11 cellular contexts compared by ENCODE assay signal in the genomic region with DNA sequence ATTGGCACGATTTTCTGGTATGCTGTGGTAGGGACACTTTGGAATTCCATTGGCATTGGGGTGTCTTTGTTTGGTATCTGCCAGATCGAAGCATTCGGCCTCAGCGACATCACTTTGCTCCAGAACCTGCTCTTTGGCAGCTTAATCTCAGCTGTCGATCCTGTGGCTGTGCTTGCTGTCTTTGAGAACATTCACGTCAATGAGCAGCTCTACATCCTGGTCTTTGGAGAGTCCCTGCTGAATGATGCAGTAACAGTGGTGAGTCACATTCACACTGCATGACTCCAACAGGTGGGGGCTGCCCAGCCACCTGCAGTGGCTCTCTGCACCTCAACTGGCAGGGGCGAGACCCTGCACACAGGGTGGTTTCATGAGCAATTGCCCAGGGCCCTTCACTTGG. TPM values are rescaled to one million over a fixed set of nuclear protein-coding genes. Genes with fewer than 3 reads are reported as not detected.
DNase-seq lines count a peak whose midpoint lies in the region; ATAC-seq lines count a peak whose summit lies in the region.
"Had no signal": no experiment of that assay in that cellular context is flagged by ENCODE, and none has a peak within 500 bp of the region (broad histone marks: within the 10 kb centered on the region; RNA-seq: fewer than 3 reads in every experiment).

No MANE protein-coding gene starts in this region.

- peak; percentile 62 for ATAC-seq in GM19025 (IDR thresholded peaks at IDR 0.05; ENCODE audit: low read depth, unreplicated experiment)
- ATAC-seq: naive thymus-derived CD4-positive, alpha-beta T cell had no signal

- peak; percentile 41 for DNase-seq in Daoy (ENCODE audit: low read depth)
- peak; percentile 14 for DNase-seq in HK-2 (ENCODE audit: unreplicated experiment)
- peak; percentile 14 for DNase-seq in kidney glomerular epithelial cell (lab: John Stamatoyannopoulos, UW)
- no peak for DNase-seq in NCI-H1048 (lab: John Stamatoyannopoulos, UW)
- no peak for DNase-seq in NCI-H2171 treated with DMSO at 0.1 percent for 48 hours (lab: John Stamatoyannopoulos, UW)
- no peak for DNase-seq in mucosa of gallbladder (ENCODE audit: low spot score)
- DNase-seq in NCI-H748 (lab: John Stamatoyannopoulos, UW; ENCODE audit: unreplicated experiment), result no peak
- DNase-seq: NCI-H2227 treated with DMSO at 0.1 percent for 48 hours, tibial artery had no signal

RNA-seq across cellular contexts. Expression of gene SLC9A2, which starts 38.4 kb away (rescaled TPM):
- 0.92 and 1.5 TPM in 2 replicates for total RNA-seq in Daoy (2014; rRNA removed; shearing (Covaris generic))
- total RNA-seq in mucosa of gallbladder, result 19.9 TPM
- total RNA-seq: naive thymus-derived CD4-positive, alpha-beta T cell had no signal

Comparison
In these comparisons a context has a peak if more than half of its experiments do, and no peak if none do; other contexts are left out.
1. DNase-seq: peak in Daoy (single experiment), HK-2 (single experiment) and kidney glomerular epithelial cell (single experiment); none in NCI-H1048 (single experiment), NCI-H2171 treated with DMSO at 0.1 percent for 48 hours (single experiment), mucosa of gallbladder (single experiment) and NCI-H748 (single experiment).